In the genomic region with DNA sequence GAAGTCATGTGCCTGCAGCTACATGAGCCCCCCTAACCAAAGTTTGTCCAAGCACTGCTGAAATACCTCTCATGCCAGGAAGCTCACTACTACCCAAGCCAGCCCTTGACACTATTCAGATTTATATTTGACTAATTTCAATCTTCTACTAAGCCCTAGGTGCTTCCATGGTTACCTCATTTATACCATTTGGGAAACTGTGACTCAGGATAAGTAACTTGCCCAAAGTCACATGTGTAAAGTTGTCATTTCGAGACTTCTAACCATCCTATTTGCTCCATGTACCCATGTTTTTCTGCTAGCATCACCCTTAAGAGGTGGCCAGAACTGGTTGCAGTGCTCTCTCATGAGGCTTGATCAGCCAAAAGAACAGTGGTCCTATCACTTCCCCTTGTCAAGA, we compare ENCODE assay signal across 1 cellular context.
TF ChIP-seq lines count a peak whose summit lies in the region.

No MANE protein-coding gene starts in this region.

TF ChIP-seq in GM23338, 12 proteins besides CTCF, POLR2A, EP300 and RAD21:
- TF ChIP-seq EZH2 (IDR thresholded peaks at IDR 0.05; ENCODE audit: low read depth, unreplicated experiment) (no peak), EZH2phosphoT487 (IDR thresholded peaks at IDR 0.05; ENCODE audit: unreplicated experiment) (no peak), ZNF114 (CRISPR knock-in tag; IDR thresholded peaks at IDR 0.05) (no peak), JUNB (IDR thresholded peaks at IDR 0.05; ENCODE audit: unreplicated experiment) (no peak), STAT1 (IDR thresholded peaks at IDR 0.05; ENCODE audit: unreplicated experiment) (no peak), ZNF331 (CRISPR knock-in tag; IDR thresholded peaks at IDR 0.05; ENCODE audit: low read depth) (no peak), CREB1 (CRISPR knock-in tag; IDR thresholded peaks at IDR 0.05; ENCODE audit: low read depth) (no peak)
- TF ChIP-seq, protein P1, sequence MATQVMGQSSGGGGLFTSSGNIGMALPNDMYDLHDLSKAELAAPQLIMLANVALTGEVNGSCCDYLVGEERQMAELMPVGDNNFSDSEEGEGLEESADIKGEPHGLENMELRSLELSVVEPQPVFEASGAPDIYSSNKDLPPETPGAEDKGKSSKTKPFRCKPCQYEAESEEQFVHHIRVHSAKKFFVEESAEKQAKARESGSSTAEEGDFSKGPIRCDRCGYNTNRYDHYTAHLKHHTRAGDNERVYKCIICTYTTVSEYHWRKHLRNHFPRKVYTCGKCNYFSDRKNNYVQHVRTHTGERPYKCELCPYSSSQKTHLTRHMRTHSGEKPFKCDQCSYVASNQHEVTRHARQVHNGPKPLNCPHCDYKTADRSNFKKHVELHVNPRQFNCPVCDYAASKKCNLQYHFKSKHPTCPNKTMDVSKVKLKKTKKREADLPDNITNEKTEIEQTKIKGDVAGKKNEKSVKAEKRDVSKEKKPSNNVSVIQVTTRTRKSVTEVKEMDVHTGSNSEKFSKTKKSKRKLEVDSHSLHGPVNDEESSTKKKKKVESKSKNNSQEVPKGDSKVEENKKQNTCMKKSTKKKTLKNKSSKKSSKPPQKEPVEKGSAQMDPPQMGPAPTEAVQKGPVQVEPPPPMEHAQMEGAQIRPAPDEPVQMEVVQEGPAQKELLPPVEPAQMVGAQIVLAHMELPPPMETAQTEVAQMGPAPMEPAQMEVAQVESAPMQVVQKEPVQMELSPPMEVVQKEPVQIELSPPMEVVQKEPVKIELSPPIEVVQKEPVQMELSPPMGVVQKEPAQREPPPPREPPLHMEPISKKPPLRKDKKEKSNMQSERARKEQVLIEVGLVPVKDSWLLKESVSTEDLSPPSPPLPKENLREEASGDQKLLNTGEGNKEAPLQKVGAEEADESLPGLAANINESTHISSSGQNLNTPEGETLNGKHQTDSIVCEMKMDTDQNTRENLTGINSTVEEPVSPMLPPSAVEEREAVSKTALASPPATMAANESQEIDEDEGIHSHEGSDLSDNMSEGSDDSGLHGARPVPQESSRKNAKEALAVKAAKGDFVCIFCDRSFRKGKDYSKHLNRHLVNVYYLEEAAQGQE (IDR thresholded peaks at IDR 0.05; ENCODE audit: unreplicated experiment): no peak
- TF ChIP-seq, protein P2, sequence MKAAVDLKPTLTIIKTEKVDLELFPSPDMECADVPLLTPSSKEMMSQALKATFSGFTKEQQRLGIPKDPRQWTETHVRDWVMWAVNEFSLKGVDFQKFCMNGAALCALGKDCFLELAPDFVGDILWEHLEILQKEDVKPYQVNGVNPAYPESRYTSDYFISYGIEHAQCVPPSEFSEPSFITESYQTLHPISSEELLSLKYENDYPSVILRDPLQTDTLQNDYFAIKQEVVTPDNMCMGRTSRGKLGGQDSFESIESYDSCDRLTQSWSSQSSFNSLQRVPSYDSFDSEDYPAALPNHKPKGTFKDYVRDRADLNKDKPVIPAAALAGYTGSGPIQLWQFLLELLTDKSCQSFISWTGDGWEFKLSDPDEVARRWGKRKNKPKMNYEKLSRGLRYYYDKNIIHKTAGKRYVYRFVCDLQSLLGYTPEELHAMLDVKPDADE (IDR thresholded peaks at IDR 0.05): no peak
TF ChIP-seq in GM23338: peak in this region for 0.
